Comparison of ENCODE assay signal across 14 cellular contexts in genomic region chr4:184587746-184588145, GRCh38.
A peak's percentile ranks its signal among the peaks of the same experiment; 100 is the strongest.
DNase-seq lines count a peak whose midpoint lies in the region; ATAC-seq and TF ChIP-seq lines count a peak whose summit lies in the region.
"Had no signal": no experiment of that assay in that cellular context is flagged by ENCODE, and none has a peak within 500 bp of the region (broad histone marks: within the 10 kb centered on the region; RNA-seq: fewer than 3 reads in every experiment).

No MANE protein-coding gene starts in this region.

- no peaks in the 10 kb centered on the region for H3K27me3 Mint-ChIP-seq in brain
- H3K27me3 Mint-ChIP-seq: CD4-positive, alpha-beta T cell; IgD-negative memory B cell had no signal

- peaks cover 0 to 5% (median 3%) of the 10 kb centered on the region in 5 experiments for H3K9me3 Mint-ChIP-seq in brain
- H3K9me3 Mint-ChIP-seq: CD4-positive, alpha-beta T cell; IgD-negative memory B cell had no signal

- peak overlapping the region in 1 of 5 experiments; percentile 58 for H3K4me3 Mint-ChIP-seq in brain
- H3K4me3 Mint-ChIP-seq: CD4-positive, alpha-beta T cell; H9; IgD-negative memory B cell had no signal

- no peak for TF ChIP-seq CTCF in brain (conservative IDR thresholded peaks at IDR 0.05)

- peak overlapping the region in 4 of 5 experiments; percentile 46 to 88 (median 59) for H3K27ac Mint-ChIP-seq in brain
- H3K27ac Mint-ChIP-seq: CD4-positive, alpha-beta T cell; H9; IgD-negative memory B cell had no signal

- ATAC-seq in GM18909 (IDR thresholded peaks at IDR 0.05; ENCODE audit: poor library complexity, unreplicated experiment) = no peak

- no peaks in the 10 kb centered on the region for H3K36me3 Mint-ChIP-seq in brain
- H3K36me3 Mint-ChIP-seq: IgD-negative memory B cell had no signal

- H3K4me1 Mint-ChIP-seq in brain = peaks cover 24% of the 10 kb centered on the region

- DNase-seq in medulla oblongata (ENCODE audit: extremely low spot score) = peak; percentile 62
- peak; percentile 46 for DNase-seq in putamen (ENCODE audit: low spot score)
- DNase-seq in OCI-M2 (lab: John Stamatoyannopoulos, UW; ENCODE audit: unreplicated experiment) = no peak
- DNase-seq in NCI-H345 treated with DMSO at 0.1 percent for 48 hours (lab: John Stamatoyannopoulos, UW; ENCODE audit: unreplicated experiment) = no peak
- DNase-seq: ACHN; Caco-2; CD4-positive, alpha-beta T cell; GDM1; GOT3; H9; KBM-7 had no signal

Comparison
In these comparisons a context has a peak if more than half of its experiments do, and no peak if none do; other contexts are left out.
1. DNase-seq: peak in medulla oblongata (single experiment) and putamen (single experiment); none in OCI-M2 (single experiment) and NCI-H345 treated with DMSO at 0.1 percent for 48 hours (single experiment).